Comparison of ENCODE assay signal across 10 cellular contexts in genomic region chr2:151840216-151840691, GRCh38. TPM values are rescaled to one million over a fixed set of nuclear protein-coding genes. Genes with fewer than 3 reads are reported as not detected.
A peak's percentile ranks its signal among the peaks of the same experiment; 100 is the strongest.
DNase-seq lines count a peak whose midpoint lies in the region; ATAC-seq and TF ChIP-seq lines count a peak whose summit lies in the region.
"Had no signal": no experiment of that assay in that cellular context is flagged by ENCODE, and none has a peak within 500 bp of the region (broad histone marks: within the 10 kb centered on the region; RNA-seq: fewer than 3 reads in every experiment).

No MANE protein-coding gene starts in this region.

- H3K27ac Mint-ChIP-seq in activated CD8-positive, alpha-beta T cell treated with anti-CD3 and anti-CD28 coated beads for 36 hours = no peak overlapping the region
- no peak overlapping the region for H3K27ac Mint-ChIP-seq in activated CD8-positive, alpha-beta T cell treated with anti-CD3 and anti-CD28 coated beads, Interleukin-2, amount 10 ng/mL, durations not matched to agents 7 days and 5 days
- H3K27ac Mint-ChIP-seq: neural progenitor cell had no signal

- DNase-seq in activated CD8-positive, alpha-beta T cell treated with anti-CD3 and anti-CD28 coated beads for 36 hours = no peak
- DNase-seq in activated CD8-positive, alpha-beta T cell treated with anti-CD3 and anti-CD28 coated beads, Interleukin-2, amount 10 ng/mL, durations not matched to agents 7 days and 5 days = no peak
- peak; percentile 19 for DNase-seq in HPDE6-E6E7 (ENCODE audit: extremely low spot score)
- no peak for DNase-seq in stimulated activated naive CD8-positive, alpha-beta T cell treated with anti-CD3 and anti-CD28 coated beads, Interleukin-15, Interleukin-2, amounts not matched to agents 100 U/mL and 50 U/mL, for 24 hours
- no peak for DNase-seq in HuH-7 (ENCODE audit: low spot score)
- no peak for DNase-seq in HuH-7.5 (ENCODE audit: low spot score)
- DNase-seq in lower leg skin (ENCODE audit: low spot score in 2 of 2) = no peak
- DNase-seq: NCI-H2029 treated with DMSO at 0.1 percent for 48 hours had no signal

- H3K36me3 Mint-ChIP-seq in activated CD8-positive, alpha-beta T cell treated with anti-CD3 and anti-CD28 coated beads for 36 hours (ENCODE audit: low read depth) = no peaks in the 10 kb centered on the region
- H3K36me3 Mint-ChIP-seq in activated CD8-positive, alpha-beta T cell treated with anti-CD3 and anti-CD28 coated beads, Interleukin-2, amount 10 ng/mL, durations not matched to agents 7 days and 5 days (ENCODE audit: low read depth) = no peaks in the 10 kb centered on the region

- H3K4me3 Mint-ChIP-seq in activated CD8-positive, alpha-beta T cell treated with anti-CD3 and anti-CD28 coated beads for 36 hours = no peak overlapping the region
- H3K4me3 Mint-ChIP-seq in activated CD8-positive, alpha-beta T cell treated with anti-CD3 and anti-CD28 coated beads, Interleukin-2, amount 10 ng/mL, durations not matched to agents 7 days and 5 days = no peak overlapping the region
- H3K4me3 Mint-ChIP-seq: neural progenitor cell had no signal

- H3K4me1 Mint-ChIP-seq in activated CD8-positive, alpha-beta T cell treated with anti-CD3 and anti-CD28 coated beads for 36 hours (ENCODE audit: low read depth) = peaks cover 2% of the 10 kb centered on the region
- peaks cover 8% of the 10 kb centered on the region for H3K4me1 Mint-ChIP-seq in activated CD8-positive, alpha-beta T cell treated with anti-CD3 and anti-CD28 coated beads, Interleukin-2, amount 10 ng/mL, durations not matched to agents 7 days and 5 days (ENCODE audit: low read depth)
- H3K4me1 Mint-ChIP-seq: neural progenitor cell had no signal

- H3K9me3 Mint-ChIP-seq in activated CD8-positive, alpha-beta T cell treated with anti-CD3 and anti-CD28 coated beads for 36 hours = no peaks in the 10 kb centered on the region
- H3K9me3 Mint-ChIP-seq in activated CD8-positive, alpha-beta T cell treated with anti-CD3 and anti-CD28 coated beads, Interleukin-2, amount 10 ng/mL, durations not matched to agents 7 days and 5 days (ENCODE audit: insufficient read depth) = no peaks in the 10 kb centered on the region
- H3K9me3 Mint-ChIP-seq: neural progenitor cell had no signal

- H3K4me3 ChIP-seq in lower leg skin (ENCODE audit: low read depth, poor library complexity, severe bottlenecking) = no peak overlapping the region
- H3K4me3 ChIP-seq: neural progenitor cell had no signal

- TF ChIP-seq POLR2A in lower leg skin (IDR thresholded peaks at IDR 0.05) = no peak

- CTCF ChIA-PET in activated CD8-positive, alpha-beta T cell treated with anti-CD3 and anti-CD28 coated beads for 36 hours (lab: Charles Lee) = interaction anchor here (1.4 kb wide), 1 partner anchor 12 kb away, joined by 4 read pairs; the partner anchor contains the start of gene ARL5A
- CTCF ChIA-PET in activated CD8-positive, alpha-beta T cell treated with anti-CD3 and anti-CD28 coated beads, Interleukin-2, amount 10 ng/mL, durations not matched to agents 7 days and 5 days (lab: Charles Lee) = no interaction called here

- WGBS in lower leg skin, 2 donors = 57 to 78% methylated on average over 2 of the region's 2 CpGs

- peaks cover 5% of the 10 kb centered on the region for H3K27me3 Mint-ChIP-seq in activated CD8-positive, alpha-beta T cell treated with anti-CD3 and anti-CD28 coated beads for 36 hours
- H3K27me3 Mint-ChIP-seq in activated CD8-positive, alpha-beta T cell treated with anti-CD3 and anti-CD28 coated beads, Interleukin-2, amount 10 ng/mL, durations not matched to agents 7 days and 5 days (ENCODE audit: low read depth) = no peaks in the 10 kb centered on the region

- POLR2A ChIA-PET in activated CD8-positive, alpha-beta T cell treated with anti-CD3 and anti-CD28 coated beads for 36 hours (lab: Charles Lee) = no interaction called here
- POLR2A ChIA-PET in activated CD8-positive, alpha-beta T cell treated with anti-CD3 and anti-CD28 coated beads, Interleukin-2, amount 10 ng/mL, durations not matched to agents 7 days and 5 days (lab: Charles Lee) = no interaction called here

- TF ChIP-seq CTCF in activated CD8-positive, alpha-beta T cell treated with anti-CD3 and anti-CD28 coated beads for 36 hours (IDR thresholded peaks at IDR 0.05) = no peak
- TF ChIP-seq CTCF in lower leg skin (IDR thresholded peaks at IDR 0.05) = no peak

- ATAC-seq in activated CD8-positive, alpha-beta T cell treated with anti-CD3 and anti-CD28 coated beads for 36 hours = peak; percentile 34
- ATAC-seq in activated CD8-positive, alpha-beta T cell treated with anti-CD3 and anti-CD28 coated beads, Interleukin-2, amount 10 ng/mL, durations not matched to agents 7 days and 5 days = no peak
- ATAC-seq in HG02678 (IDR thresholded peaks at IDR 0.05; ENCODE audit: unreplicated experiment) = peak; percentile 97
- ATAC-seq in stimulated activated naive CD8-positive, alpha-beta T cell treated with anti-CD3 and anti-CD28 coated beads, Interleukin-15, Interleukin-2, amounts not matched to agents 100 U/mL and 50 U/mL, for 24 hours = peak; percentile 32

- intact Hi-C loops in activated CD8-positive, alpha-beta T cell treated with anti-CD3 and anti-CD28 coated beads for 36 hours (cut with micrococcal nuclease) = no loop called here
- intact Hi-C loops in lower leg skin (cut with DNase I; ENCODE audit: low total_unique reads) = no loop called here

RNA-seq across cellular contexts. Expression of gene ARL5A, which starts 12.0 kb away (rescaled TPM):
- 10 to 100 TPM; 78.7 to 79.9 TPM for total RNA-seq in activated CD8-positive, alpha-beta T cell treated with anti-CD3 and anti-CD28 coated beads for 36 hours
- 10 to 100 TPM; 54.5 to 54.9 TPM for total RNA-seq in activated CD8-positive, alpha-beta T cell treated with anti-CD3 and anti-CD28 coated beads, Interleukin-2, amount 10 ng/mL, durations not matched to agents 7 days and 5 days
- 100 to 1,000 TPM in 3 of 4 donors, 10 to 100 TPM in 1; 77.7 to 161 (median 128) TPM for total RNA-seq in lower leg skin
